ENCODE assay signal across 32 cellular contexts in genomic region chr16:87182759-87183158, GRCh38.
"Had no signal": no experiment of that assay in that cellular context is flagged by ENCODE, and none has a peak within 500 bp of the region (broad histone marks: within the 10 kb centered on the region; RNA-seq: fewer than 3 reads in every experiment).

No MANE protein-coding gene starts in this region.

- H3K27me3 ChIP-seq: ascending aorta, breast epithelium, cardiac muscle cell, colonic mucosa, foreskin keratinocyte had no signal

- H3K27ac ChIP-seq: ascending aorta, breast epithelium, cardiac muscle cell, colonic mucosa, foreskin keratinocyte, gastrocnemius medialis had no signal

- H3K9me3 Mint-ChIP-seq: activated naive CD4-positive, alpha-beta T cell treated with anti-CD3 and anti-CD28 coated beads, Interleukin-2, amount 50 U/mL, for 24 hours had no signal

- H3K4me1 ChIP-seq: breast epithelium, colonic mucosa, foreskin keratinocyte, gastrocnemius medialis had no signal

- H3K4me1 Mint-ChIP-seq: activated CD4-positive, alpha-beta T cell treated with anti-CD3 and anti-CD28 coated beads for 36 hours; activated CD4-positive, alpha-beta T cell treated with anti-CD3 and anti-CD28 coated beads, Interleukin-2, amount 10 ng/mL, durations not matched to agents 24 days and 14 days; activated CD8-positive, alpha-beta memory T cell treated with anti-CD3 and anti-CD28 coated beads, Interleukin-2, amount 10 ng/mL, durations not matched to agents 7 days and 5 days; activated naive CD4-positive, alpha-beta T cell treated with anti-CD3 and anti-CD28 coated beads, Interleukin-2, amount 50 U/mL, for 24 hours; activated naive CD8-positive, alpha-beta T cell treated with anti-CD3 and anti-CD28 coated beads for 36 hours; activated naive CD8-positive, alpha-beta T cell treated with anti-CD3 and anti-CD28 coated beads, Interleukin-2, amount 50 U/mL, for 24 hours; T-helper 17 cell had no signal

- H3K36me3 Mint-ChIP-seq: activated CD4-positive, alpha-beta memory T cell treated with anti-CD3 and anti-CD28 coated beads for 36 hours; activated naive CD4-positive, alpha-beta T cell treated with anti-CD3 and anti-CD28 coated beads, Interleukin-2, amount 50 U/mL, for 24 hours; activated naive CD8-positive, alpha-beta T cell treated with anti-CD3 and anti-CD28 coated beads for 36 hours; brain had no signal

- DNase-seq: activated CD4-positive, alpha-beta memory T cell treated with anti-CD3 and anti-CD28 coated beads for 36 hours; activated CD4-positive, alpha-beta T cell treated with anti-CD3 and anti-CD28 coated beads for 36 hours; activated CD4-positive, alpha-beta T cell treated with anti-CD3 and anti-CD28 coated beads, Interleukin-2, amount 10 ng/mL, durations not matched to agents 24 days and 14 days; activated CD4-positive, CD25-positive, alpha-beta regulatory T cell; activated CD4-positive, CD25-positive, alpha-beta regulatory T cell treated with anti-CD3 and anti-CD28 coated beads, Interleukin-2, amount 50 U/mL, for 72 hours; activated CD8-positive, alpha-beta memory T cell treated with anti-CD3 and anti-CD28 coated beads, Interleukin-2, amount 10 ng/mL, durations not matched to agents 7 days and 5 days; activated CD8-positive, alpha-beta memory T cell treated with anti-CD3 and anti-CD28 coated beads, Interleukin-2, amount 50 U/mL, for 4 hours; activated CD8-positive, alpha-beta T cell treated with anti-CD3 and anti-CD28 coated beads, Interleukin-2, amount 10 ng/mL, durations not matched to agents 7 days and 5 days; activated naive CD4-positive, alpha-beta T cell treated with anti-CD3 and anti-CD28 coated beads for 36 hours; activated naive CD8-positive, alpha-beta T cell treated with anti-CD3 and anti-CD28 coated beads for 36 hours; activated naive CD8-positive, alpha-beta T cell treated with anti-CD3 and anti-CD28 coated beads, Interleukin-2, amount 50 U/mL, for 24 hours; activated T-cell treated with anti-CD3 and anti-CD28 coated beads, Interleukin-2, amount 50 U/mL, for 1 hour; activated T-cell treated with anti-CD3 and anti-CD28 coated beads, Interleukin-2, amount 50 U/mL, for 48 hours; central memory CD4-positive, alpha-beta T cell; cerebellar nuclear complex; colonic mucosa; effector CD8-positive, alpha-beta T cell; foreskin keratinocyte; gastrocnemius medialis; glutamatergic neuron; T-helper 1 cell; T-helper 17 cell had no signal

- H3K4me3 Mint-ChIP-seq: activated CD4-positive, alpha-beta memory T cell treated with anti-CD3 and anti-CD28 coated beads for 36 hours; activated CD4-positive, alpha-beta T cell treated with anti-CD3 and anti-CD28 coated beads for 36 hours; activated CD4-positive, alpha-beta T cell treated with anti-CD3 and anti-CD28 coated beads, Interleukin-2, amount 10 ng/mL, durations not matched to agents 24 days and 14 days; activated CD8-positive, alpha-beta memory T cell treated with anti-CD3 and anti-CD28 coated beads, Interleukin-2, amount 10 ng/mL, durations not matched to agents 7 days and 5 days; activated CD8-positive, alpha-beta T cell treated with anti-CD3 and anti-CD28 coated beads, Interleukin-2, amount 10 ng/mL, durations not matched to agents 7 days and 5 days; activated naive CD4-positive, alpha-beta T cell treated with anti-CD3 and anti-CD28 coated beads for 36 hours; activated naive CD4-positive, alpha-beta T cell treated with anti-CD3 and anti-CD28 coated beads, Interleukin-2, amount 50 U/mL, for 24 hours; activated naive CD8-positive, alpha-beta T cell treated with anti-CD3 and anti-CD28 coated beads for 36 hours; activated naive CD8-positive, alpha-beta T cell treated with anti-CD3 and anti-CD28 coated beads, Interleukin-2, amount 50 U/mL, for 24 hours; activated T-helper 1 cell treated with anti-CD3 and anti-CD28 coated beads, Interleukin-12 subunit alpha, Interleukin-12 subunit beta, Interleukin-2, Interleukin-4 antibody, amounts not matched to agents 30 ng/mL and 10 ng/mL and 1 ng/mL, durations not matched to agents 14 hours and 24 hours and 36 hours; brain; T-helper 17 cell; T-helper 2 cell treated with Interferon-gamma antibody and Interleukin-4, amounts not matched to agents 5 μg/mL and 100 μg/mL, for 36 hours had no signal

- H3K27me3 Mint-ChIP-seq: activated CD4-positive, alpha-beta T cell treated with anti-CD3 and anti-CD28 coated beads, Interleukin-2, amount 10 ng/mL, durations not matched to agents 24 days and 14 days; activated CD8-positive, alpha-beta memory T cell treated with anti-CD3 and anti-CD28 coated beads, Interleukin-2, amount 10 ng/mL, durations not matched to agents 7 days and 5 days had no signal

- ATAC-seq: activated CD4-positive, alpha-beta T cell treated with anti-CD3 and anti-CD28 coated beads for 36 hours; activated CD8-positive, alpha-beta memory T cell treated with anti-CD3 and anti-CD28 coated beads, Interleukin-2, amount 10 ng/mL, durations not matched to agents 7 days and 5 days; activated CD8-positive, alpha-beta T cell treated with anti-CD3 and anti-CD28 coated beads, Interleukin-2, amount 10 ng/mL, durations not matched to agents 7 days and 5 days; activated naive CD8-positive, alpha-beta T cell treated with anti-CD3 and anti-CD28 coated beads, Interleukin-2, amount 50 U/mL, for 24 hours; esophagus mucosa; foreskin keratinocyte; gastrocnemius medialis; T-helper 17 cell had no signal

- H3K9me3 ChIP-seq: ascending aorta, breast epithelium, colonic mucosa, gastrocnemius medialis had no signal

- FAIRE-seq: endometrium had no signal

- H3K4me3 ChIP-seq: ascending aorta, breast epithelium, cardiac muscle cell, colonic mucosa, gastrocnemius medialis had no signal

- H3K36me3 ChIP-seq: ascending aorta, breast epithelium, cardiac muscle cell, colonic mucosa, gastrocnemius medialis had no signal

- H3K27ac Mint-ChIP-seq: activated CD4-positive, alpha-beta memory T cell treated with anti-CD3 and anti-CD28 coated beads for 36 hours; activated CD4-positive, alpha-beta T cell treated with anti-CD3 and anti-CD28 coated beads for 36 hours; activated CD4-positive, alpha-beta T cell treated with anti-CD3 and anti-CD28 coated beads, Interleukin-2, amount 10 ng/mL, durations not matched to agents 24 days and 14 days; activated CD8-positive, alpha-beta memory T cell treated with anti-CD3 and anti-CD28 coated beads, Interleukin-2, amount 10 ng/mL, durations not matched to agents 7 days and 5 days; activated CD8-positive, alpha-beta T cell treated with anti-CD3 and anti-CD28 coated beads, Interleukin-2, amount 10 ng/mL, durations not matched to agents 7 days and 5 days; activated naive CD4-positive, alpha-beta T cell treated with anti-CD3 and anti-CD28 coated beads for 36 hours; activated naive CD4-positive, alpha-beta T cell treated with anti-CD3 and anti-CD28 coated beads, Interleukin-2, amount 50 U/mL, for 24 hours; activated naive CD8-positive, alpha-beta T cell treated with anti-CD3 and anti-CD28 coated beads for 36 hours; activated naive CD8-positive, alpha-beta T cell treated with anti-CD3 and anti-CD28 coated beads, Interleukin-2, amount 50 U/mL, for 24 hours; activated T-helper 1 cell treated with anti-CD3 and anti-CD28 coated beads, Interleukin-12 subunit alpha, Interleukin-12 subunit beta, Interleukin-2, Interleukin-4 antibody, amounts not matched to agents 30 ng/mL and 10 ng/mL and 1 ng/mL, durations not matched to agents 14 hours and 24 hours and 36 hours; activated T-helper 2 cell treated with anti-CD3 and anti-CD28 coated beads, Interferon-gamma antibody, Interleukin-2, Interleukin-4, amounts not matched to agents 10 μg/mL and 5 μg/mL and 100 μg/mL, durations not matched to agents 14 hours and 24 hours and 36 hours; brain; T-helper 17 cell; T-helper 2 cell treated with Interferon-gamma antibody and Interleukin-4, amounts not matched to agents 5 μg/mL and 100 μg/mL, for 36 hours had no signal
